In genomic region chr5:159912033-159912800, GRCh38 we compare ENCODE assay signal across 12 cellular contexts. TPM values are rescaled to one million over a fixed set of nuclear protein-coding genes. Genes with fewer than 3 reads are reported as not detected.
A peak's percentile ranks its signal among the peaks of the same experiment; 100 is the strongest.
DNase-seq lines count a peak whose midpoint lies in the region; FAIRE-seq and TF ChIP-seq lines count a peak whose summit lies in the region.
"Had no signal": no experiment of that assay in that cellular context is flagged by ENCODE, and none has a peak within 500 bp of the region (broad histone marks: within the 10 kb centered on the region; RNA-seq: fewer than 3 reads in every experiment).

No MANE protein-coding gene starts in this region.

- TF ChIP-seq CTCF in bronchial epithelial cell (IDR thresholded peaks at IDR 0.05; ENCODE audit: insufficient read depth, low read length, severe bottlenecking) (no peak), kidney epithelial cell (IDR thresholded peaks at IDR 0.05; ENCODE audit: insufficient read depth, low read length, poor library complexity, severe bottlenecking) (no peak), tibial artery (IDR thresholded peaks at IDR 0.05) (no peak)

- intact Hi-C loops in tibial artery (cut with DNase I; ENCODE audit: low total_unique reads): loop anchor here (10.0 kb wide), 1 partner anchor 53 kb away; no protein-coding TSS in a partner anchor

- TF ChIP-seq POLR2A in GM12892 (IDR thresholded peaks at IDR 0.05; ENCODE audit: low read depth, low read length): no peak

- H3K4me3 ChIP-seq in bronchial epithelial cell (ENCODE audit: low read depth, low read length) (no peak overlapping the region), kidney epithelial cell (ENCODE audit: low read depth, low read length) (no peak overlapping the region), tibial artery (no peak overlapping the region)
- H3K4me3 ChIP-seq: thyroid gland had no signal

- DNase-seq in HS-5 (ENCODE audit: low read depth): peak; percentile 14
- peak; percentile 51 for DNase-seq in bronchial epithelial cell (ENCODE audit: low read depth)
- peak; percentile 57 for DNase-seq in kidney epithelial cell (ENCODE audit: low read depth)
- DNase-seq in tibial artery: peak in 1 of 2 donors; percentile 70
- DNase-seq in GOT3 (lab: John Stamatoyannopoulos, UW): no peak
- no peak for DNase-seq in DMS79 (lab: John Stamatoyannopoulos, UW)
- no peak for DNase-seq in GM12892 (ENCODE audit: insufficient read length)
- DNase-seq in cerebellar nuclear complex (lab: John Stamatoyannopoulos, UW): no peak
- DNase-seq: activated CD8-positive, alpha-beta memory T cell treated with anti-CD3 and anti-CD28 coated beads, Interleukin-2, amount 50 U/mL, for 48 hours; NCI-H69; nucleus accumbens; thyroid gland had no signal

- H3K27ac ChIP-seq in tibial artery: peak overlapping the region; percentile 76 to 91
- H3K27ac ChIP-seq: thyroid gland had no signal

- H3K36me3 ChIP-seq in bronchial epithelial cell (ENCODE audit: control insufficient read depth, insufficient read depth, low read length): no peaks in the 10 kb centered on the region
- no peaks in the 10 kb centered on the region for H3K36me3 ChIP-seq in kidney epithelial cell (ENCODE audit: control insufficient read depth, insufficient read depth, low read length)
- no peaks in the 10 kb centered on the region for H3K36me3 ChIP-seq in tibial artery
- H3K36me3 ChIP-seq: thyroid gland had no signal

- peaks cover 0 to 93% (median 46%) of the 10 kb centered on the region in 4 donors for H3K4me1 ChIP-seq in tibial artery

- H3K27me3 ChIP-seq in bronchial epithelial cell (ENCODE audit: control insufficient read depth, insufficient read depth, low read length) (no peaks in the 10 kb centered on the region), kidney epithelial cell (ENCODE audit: control insufficient read depth, insufficient read depth, low read length) (no peaks in the 10 kb centered on the region), tibial artery (no peaks in the 10 kb centered on the region)
- H3K27me3 ChIP-seq: thyroid gland had no signal

- FAIRE-seq in bronchial epithelial cell (lab: Jason Lieb, UNC) (no peak), GM12892 (lab: Jason Lieb, UNC) (no peak)

- H3K9me3 ChIP-seq in tibial artery: no peaks in the 10 kb centered on the region
- H3K9me3 ChIP-seq: thyroid gland had no signal

RNA-seq across cellular contexts. Expression of gene ADRA1B, which starts 4.1 kb away (rescaled TPM):
- total RNA-seq in bronchial epithelial cell (under 0.01 TPM in 1 of 2 replicates, not detected in the other), kidney epithelial cell (2.2 and 2.9 TPM in 2 replicates)
- not detected for polyA plus RNA-seq in GM12892 (2012; ENCODE audit: missing spikeins)

Comparison
In these comparisons a context has a peak if more than half of its experiments do, and no peak if none do; other contexts are left out.
1. DNase-seq: peak in HS-5 (single experiment), bronchial epithelial cell (single experiment) and kidney epithelial cell (single experiment); none in GOT3 (single experiment), DMS79 (single experiment), GM12892 (single experiment) and cerebellar nuclear complex (0 of 2).